In the genomic region with DNA sequence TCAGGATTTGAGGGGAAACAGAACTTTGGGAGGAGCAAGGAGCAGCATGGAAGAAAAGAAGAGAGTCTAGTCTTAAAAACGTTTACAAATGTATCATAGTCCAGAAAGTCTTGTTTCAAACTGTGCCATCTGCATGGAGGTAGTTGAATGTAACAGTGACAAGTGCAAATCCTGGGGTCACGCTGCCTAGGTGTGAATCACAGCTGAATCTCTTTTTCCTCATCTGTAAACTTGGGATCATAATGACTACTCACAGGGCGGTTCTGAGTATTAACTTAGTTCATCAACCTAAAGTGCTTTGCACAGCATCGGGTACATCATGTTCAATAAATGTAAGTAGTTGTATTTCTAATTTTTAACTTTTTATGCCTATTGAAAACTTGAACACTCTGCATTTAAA, we compare ENCODE assay signal across 17 cellular contexts.
A peak's percentile ranks its signal among the peaks of the same experiment; 100 is the strongest.
DNase-seq lines count a peak whose midpoint lies in the region; ATAC-seq and FAIRE-seq lines count a peak whose summit lies in the region.
"Had no signal": no experiment of that assay in that cellular context is flagged by ENCODE, and none has a peak within 500 bp of the region (broad histone marks: within the 10 kb centered on the region; RNA-seq: fewer than 3 reads in every experiment).

No MANE protein-coding gene starts in this region.

- H3K4me1 Mint-ChIP-seq in activated naive CD8-positive, alpha-beta T cell treated with anti-CD3 and anti-CD28 coated beads, Interleukin-2, amount 50 U/mL, for 24 hours = peaks cover 55% of the 10 kb centered on the region
- H3K4me1 Mint-ChIP-seq in activated naive CD8-positive, alpha-beta T cell treated with anti-CD3 and anti-CD28 coated beads for 36 hours = peaks cover 31% of the 10 kb centered on the region
- H3K4me1 Mint-ChIP-seq in effector memory CD8-positive, alpha-beta T cell (ENCODE audit: low read depth in 2 of 2) = peaks cover 37 to 62% of the 10 kb centered on the region in 2 donors
- H3K4me1 Mint-ChIP-seq in stimulated activated naive CD8-positive, alpha-beta T cell treated with anti-CD3 and anti-CD28 coated beads, Interleukin-15, Interleukin-2, amounts not matched to agents 100 ng/mL and 50 ng/mL, for 24 hours (ENCODE audit: low read depth) = peaks cover 51% of the 10 kb centered on the region

- FAIRE-seq in GM18507 (lab: Jason Lieb, UNC) = peak; percentile 38

- H3K27ac Mint-ChIP-seq in activated naive CD8-positive, alpha-beta T cell treated with anti-CD3 and anti-CD28 coated beads, Interleukin-2, amount 50 U/mL, for 24 hours = peak overlapping the region; percentile 13
- no peak overlapping the region for H3K27ac Mint-ChIP-seq in activated naive CD8-positive, alpha-beta T cell treated with anti-CD3 and anti-CD28 coated beads for 36 hours
- peak overlapping the region; percentile 79 to 83 for H3K27ac Mint-ChIP-seq in effector memory CD8-positive, alpha-beta T cell
- peak overlapping the region; percentile 29 for H3K27ac Mint-ChIP-seq in stimulated activated naive CD8-positive, alpha-beta T cell treated with anti-CD3 and anti-CD28 coated beads, Interleukin-15, Interleukin-2, amounts not matched to agents 100 ng/mL and 50 ng/mL, for 24 hours
- H3K27ac Mint-ChIP-seq: activated naive CD8-positive, alpha-beta T cell had no signal

- no peaks in the 10 kb centered on the region for H3K9me3 Mint-ChIP-seq in activated naive CD8-positive, alpha-beta T cell treated with anti-CD3 and anti-CD28 coated beads, Interleukin-2, amount 50 U/mL, for 24 hours
- no peaks in the 10 kb centered on the region for H3K9me3 Mint-ChIP-seq in activated naive CD8-positive, alpha-beta T cell treated with anti-CD3 and anti-CD28 coated beads for 36 hours
- no peaks in the 10 kb centered on the region for H3K9me3 Mint-ChIP-seq in effector memory CD8-positive, alpha-beta T cell
- no peaks in the 10 kb centered on the region for H3K9me3 Mint-ChIP-seq in stimulated activated naive CD8-positive, alpha-beta T cell treated with anti-CD3 and anti-CD28 coated beads, Interleukin-15, Interleukin-2, amounts not matched to agents 100 ng/mL and 50 ng/mL, for 24 hours

- DNase-seq in activated naive CD8-positive, alpha-beta T cell treated with anti-CD3 and anti-CD28 coated beads, Interleukin-2, amount 50 U/mL, for 24 hours = no peak
- DNase-seq in activated naive CD8-positive, alpha-beta T cell treated with anti-CD3 and anti-CD28 coated beads for 36 hours = no peak
- no peak for DNase-seq in GM18507 (ENCODE audit: extremely low spot score, insufficient read length, low read depth)
- DNase-seq in effector memory CD8-positive, alpha-beta T cell = no peak
- DNase-seq: effector CD4-positive, alpha-beta T cell; gastrocnemius medialis; HCEC 1CT; hypothalamus; islet precursor cell; lower lobe of right lung; NCI-H1930; Peyer's patch; WERI-Rb-1 had no signal

- H3K36me3 Mint-ChIP-seq in activated naive CD8-positive, alpha-beta T cell treated with anti-CD3 and anti-CD28 coated beads, Interleukin-2, amount 50 U/mL, for 24 hours (ENCODE audit: low read depth) = peaks cover 6% of the 10 kb centered on the region
- H3K36me3 Mint-ChIP-seq in activated naive CD8-positive, alpha-beta T cell treated with anti-CD3 and anti-CD28 coated beads for 36 hours = no peaks in the 10 kb centered on the region
- no peaks in the 10 kb centered on the region for H3K36me3 Mint-ChIP-seq in effector memory CD8-positive, alpha-beta T cell (ENCODE audit: insufficient read depth)
- peaks cover 8% of the 10 kb centered on the region for H3K36me3 Mint-ChIP-seq in stimulated activated naive CD8-positive, alpha-beta T cell treated with anti-CD3 and anti-CD28 coated beads, Interleukin-15, Interleukin-2, amounts not matched to agents 100 ng/mL and 50 ng/mL, for 24 hours (ENCODE audit: low read depth)

- ATAC-seq in activated naive CD8-positive, alpha-beta T cell treated with anti-CD3 and anti-CD28 coated beads, Interleukin-2, amount 50 U/mL, for 24 hours = peak; percentile 42
- no peak for ATAC-seq in effector memory CD8-positive, alpha-beta T cell (replicated peaks)
- ATAC-seq in HG02885 (IDR thresholded peaks at IDR 0.05; ENCODE audit: poor library complexity, unreplicated experiment) = no peak
- ATAC-seq in HG02759 (IDR thresholded peaks at IDR 0.05; ENCODE audit: unreplicated experiment) = no peak
- ATAC-seq: gastrocnemius medialis, lower lobe of right lung had no signal

- H3K27me3 Mint-ChIP-seq in activated naive CD8-positive, alpha-beta T cell treated with anti-CD3 and anti-CD28 coated beads, Interleukin-2, amount 50 U/mL, for 24 hours = no peaks in the 10 kb centered on the region
- no peaks in the 10 kb centered on the region for H3K27me3 Mint-ChIP-seq in activated naive CD8-positive, alpha-beta T cell treated with anti-CD3 and anti-CD28 coated beads for 36 hours
- no peaks in the 10 kb centered on the region for H3K27me3 Mint-ChIP-seq in effector memory CD8-positive, alpha-beta T cell
- H3K27me3 Mint-ChIP-seq in stimulated activated naive CD8-positive, alpha-beta T cell treated with anti-CD3 and anti-CD28 coated beads, Interleukin-15, Interleukin-2, amounts not matched to agents 100 ng/mL and 50 ng/mL, for 24 hours = no peaks in the 10 kb centered on the region
- H3K27me3 Mint-ChIP-seq: activated naive CD8-positive, alpha-beta T cell had no signal

- no peak overlapping the region for H3K4me3 Mint-ChIP-seq in activated naive CD8-positive, alpha-beta T cell treated with anti-CD3 and anti-CD28 coated beads, Interleukin-2, amount 50 U/mL, for 24 hours
- no peak overlapping the region for H3K4me3 Mint-ChIP-seq in activated naive CD8-positive, alpha-beta T cell treated with anti-CD3 and anti-CD28 coated beads for 36 hours
- peak overlapping the region in 1 of 2 donors; percentile 17 for H3K4me3 Mint-ChIP-seq in effector memory CD8-positive, alpha-beta T cell
- H3K4me3 Mint-ChIP-seq in stimulated activated naive CD8-positive, alpha-beta T cell treated with anti-CD3 and anti-CD28 coated beads, Interleukin-15, Interleukin-2, amounts not matched to agents 100 ng/mL and 50 ng/mL, for 24 hours = no peak overlapping the region
- H3K4me3 Mint-ChIP-seq: activated naive CD8-positive, alpha-beta T cell had no signal
